ENCODE assay signal across 10 cellular contexts in the genomic region with DNA sequence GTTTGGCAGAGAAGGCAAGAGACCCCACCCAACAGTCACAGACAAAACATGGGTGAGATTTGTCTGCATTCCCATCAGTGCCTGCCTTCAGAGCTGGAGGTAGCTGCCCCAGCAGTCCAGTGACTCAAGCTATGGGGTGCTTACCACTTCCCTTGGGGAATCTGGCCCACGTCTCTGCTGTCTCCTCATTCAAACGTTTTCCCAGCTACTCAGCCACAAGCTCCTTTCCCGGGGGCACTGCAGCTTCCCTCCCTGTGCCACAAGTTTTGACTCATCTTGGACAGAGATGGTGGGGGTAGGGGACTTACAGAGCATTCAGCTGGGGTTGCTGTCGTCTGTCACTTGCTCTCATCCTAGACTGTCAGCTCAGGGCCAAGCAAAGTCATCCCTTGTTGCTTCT.
DNase-seq lines count a peak whose midpoint lies in the region; ATAC-seq and TF ChIP-seq lines count a peak whose summit lies in the region.
"Had no signal": no experiment of that assay in that cellular context is flagged by ENCODE, and none has a peak within 500 bp of the region (broad histone marks: within the 10 kb centered on the region; RNA-seq: fewer than 3 reads in every experiment).

No MANE protein-coding gene starts in this region.

- TF ChIP-seq POLR2A in esophagus muscularis mucosa (IDR thresholded peaks at IDR 0.05; ENCODE audit: low read depth) = no peak

- peaks cover 0 to 38% (median 7%) of the 10 kb centered on the region in 4 donors for H3K27me3 ChIP-seq in esophagus muscularis mucosa
- peaks cover 54% of the 10 kb centered on the region for H3K27me3 ChIP-seq in BE2C

- H3K27ac ChIP-seq in esophagus muscularis mucosa (replicated peaks in 1 of 4) = no peak overlapping the region

- TF ChIP-seq CTCF in choroid plexus epithelial cell (conservative IDR thresholded peaks at IDR 0.05; ENCODE audit: low read depth, low read length) = no peak
- no peak for TF ChIP-seq CTCF in esophagus muscularis mucosa (IDR thresholded peaks at IDR 0.05)
- no peak for TF ChIP-seq CTCF in BE2C (IDR thresholded peaks at IDR 0.05; ENCODE audit: low read depth, low read length)

- no peaks in the 10 kb centered on the region for H3K36me3 ChIP-seq in esophagus muscularis mucosa
- no peaks in the 10 kb centered on the region for H3K36me3 ChIP-seq in BE2C

- peaks cover 0 to 29% (median 23%) of the 10 kb centered on the region in 4 donors for H3K4me1 ChIP-seq in esophagus muscularis mucosa
- no peaks in the 10 kb centered on the region for H3K4me1 ChIP-seq in BE2C

- TF ChIP-seq EP300 in esophagus muscularis mucosa (IDR thresholded peaks at IDR 0.05) = no peak

- intact Hi-C loops in esophagus muscularis mucosa (cut with DNase I) = no loop called here

- H3K9me3 ChIP-seq in esophagus muscularis mucosa = no peaks in the 10 kb centered on the region
- no peaks in the 10 kb centered on the region; the same call in 1 of the 2 replicates for H3K9me3 ChIP-seq in BE2C

- peak; percentile 98 for DNase-seq in EH (ENCODE audit: low read depth)
- DNase-seq in MV-4-11 (lab: John Stamatoyannopoulos, UW) = peak; percentile 17
- peak; percentile 39 for DNase-seq in choroid plexus epithelial cell (ENCODE audit: low read depth)
- peak; percentile 45 for DNase-seq in mesenteric fat pad (ENCODE audit: low spot score)
- no peak for DNase-seq in esophagus muscularis mucosa (ENCODE audit: extremely low spot score)
- DNase-seq in BE2C = no peak
- DNase-seq: CD4-positive, alpha-beta T cell; NCI-H187 treated with DMSO at 0.1 percent for 48 hours had no signal

- no peak overlapping the region for H3K4me3 ChIP-seq in choroid plexus epithelial cell (ENCODE audit: low read depth, low read length)
- no peak overlapping the region for H3K4me3 ChIP-seq in esophagus muscularis mucosa
- no peak overlapping the region for H3K4me3 ChIP-seq in BE2C (ENCODE audit: low read depth, low read length)

- WGBS in esophagus muscularis mucosa = 66% methylated on average over 4 of the region's 4 CpGs

- ATAC-seq in HG02798 (IDR thresholded peaks at IDR 0.05; ENCODE audit: poor library complexity, unreplicated experiment) (no peak), GM19023 (IDR thresholded peaks at IDR 0.05; ENCODE audit: unreplicated experiment) (no peak)

Comparison
In these comparisons a context has a peak if more than half of its experiments do, and no peak if none do; other contexts are left out.
1. DNase-seq: peak in EH (single experiment), MV-4-11 (single experiment), choroid plexus epithelial cell (single experiment) and mesenteric fat pad (single experiment); none in esophagus muscularis mucosa (single experiment) and BE2C (single experiment).